ENCODE assay signal across 13 cellular contexts in genomic region chr7:42091461-42092229, GRCh38.
DNase-seq lines count a peak whose midpoint lies in the region; ATAC-seq and TF ChIP-seq lines count a peak whose summit lies in the region.
"Had no signal": no experiment of that assay in that cellular context is flagged by ENCODE, and none has a peak within 500 bp of the region (broad histone marks: within the 10 kb centered on the region; RNA-seq: fewer than 3 reads in every experiment).

No MANE protein-coding gene starts in this region.

- TF ChIP-seq EP300 in upper lobe of left lung (IDR thresholded peaks at IDR 0.05) = no peak

- H3K27ac ChIP-seq in ectodermal cell (ENCODE audit: insufficient read depth, low read depth, low read length, poor library complexity, severe bottlenecking) (peak overlapping the region; percentile 73), lung (ENCODE audit: low read depth in 1 of 2, low read length in 1 of 2) (peak overlapping the region in 1 of 2 donors; percentile 66), upper lobe of left lung (peak overlapping the region; percentile 18 to 78 (median 50))

- no peaks in the 10 kb centered on the region for H3K9me3 ChIP-seq in ectodermal cell (ENCODE audit: control insufficient read depth, low read length)
- H3K9me3 ChIP-seq in lung (ENCODE audit: control insufficient read depth in 2 of 2, insufficient read depth in 1 of 2, low read length in 1 of 2) = no peaks in the 10 kb centered on the region
- H3K9me3 ChIP-seq in upper lobe of left lung = no peaks in the 10 kb centered on the region

- H3K4me1 ChIP-seq in ectodermal cell (ENCODE audit: control insufficient read depth, insufficient read depth, low read length) = peaks cover 54% of the 10 kb centered on the region
- H3K4me1 ChIP-seq in lung (ENCODE audit: control insufficient read depth in 2 of 2, insufficient read depth in 2 of 2, low read length in 2 of 2) = peaks cover 0 to 19% of the 10 kb centered on the region in 2 donors
- H3K4me1 ChIP-seq in upper lobe of left lung = peaks cover 20 to 37% (median 31%) of the 10 kb centered on the region in 4 donors

- TF ChIP-seq CTCF in lung (IDR thresholded peaks at IDR 0.05; ENCODE audit: control extremely low read depth, extremely low read depth) (no peak), upper lobe of left lung (IDR thresholded peaks at IDR 0.05) (no peak)

- 11 to 12% methylated on average over 22 of the region's 22 CpGs for WGBS in ectodermal cell, 2 experiments
- WGBS in lung, 2 donors = 44 to 67% methylated on average over 22 of the region's 22 CpGs
- WGBS in upper lobe of left lung, 2 donors = 41 to 48% methylated on average over 15 to 22 of the region's 22 CpGs

- H3K27me3 ChIP-seq in ectodermal cell (ENCODE audit: control insufficient read depth, insufficient read depth, low read length, poor library complexity, severe bottlenecking) = no peaks in the 10 kb centered on the region
- no peaks in the 10 kb centered on the region for H3K27me3 ChIP-seq in lung (ENCODE audit: control insufficient read depth, insufficient read depth)
- no peaks in the 10 kb centered on the region for H3K27me3 ChIP-seq in upper lobe of left lung

- H3K36me3 ChIP-seq in ectodermal cell (ENCODE audit: control insufficient read depth, insufficient read depth, low read length) = no peaks in the 10 kb centered on the region
- H3K36me3 ChIP-seq in lung (ENCODE audit: control insufficient read depth in 2 of 2, insufficient read depth in 2 of 2, low read length in 2 of 2) = no peaks in the 10 kb centered on the region
- H3K36me3 ChIP-seq in upper lobe of left lung = no peaks in the 10 kb centered on the region

- no peak for TF ChIP-seq POLR2A in upper lobe of left lung (IDR thresholded peaks at IDR 0.05)
- no peak for TF ChIP-seq POLR2A in erythroblast (IDR thresholded peaks at IDR 0.05; ENCODE audit: low read length)

- H3K4me3 ChIP-seq in ectodermal cell (ENCODE audit: insufficient read depth, low read depth, low read length) = no peak overlapping the region
- H3K4me3 ChIP-seq in lung = no peak overlapping the region
- no peak overlapping the region for H3K4me3 ChIP-seq in upper lobe of left lung

- DNase-seq in NCI-H1417 (lab: John Stamatoyannopoulos, UW) (peak in 2 of 3 experiments; percentile 5 to 16), NCI-H1417 treated with DMSO at 0.1 percent for 48 hours (lab: John Stamatoyannopoulos, UW) (no peak), lung (ENCODE audit: low spot score) (peak; percentile 61), upper lobe of left lung (peak in 1 of 2 donors; percentile 70), erythroblast (lab: John Stamatoyannopoulos, UW) (no peak), CD1c-positive myeloid dendritic cell (ENCODE audit: extremely low spot score) (no peak)
- DNase-seq: 8988T, NCI-H345, SW 1271 had no signal

- ATAC-seq in lung (ENCODE audit: insufficient read depth, low FRiP score) (peak; percentile 67), upper lobe of left lung (ENCODE audit: low FRiP score in 2 of 2) (peak; percentile 28 to 76), HG03139 (IDR thresholded peaks at IDR 0.05; ENCODE audit: unreplicated experiment) (no peak)
- ATAC-seq: esophagus mucosa; stimulated activated effector memory CD8-positive, alpha-beta T cell treated with anti-CD3 and anti-CD28 coated beads, Interleukin-12 subunit alpha, Interleukin-12 subunit beta, amount 100 ng/mL, for 72 hours had no signal

Comparison
In these comparisons a context has a peak if more than half of its experiments do, and no peak if none do; other contexts are left out.
1. DNase-seq: peak in NCI-H1417 (2 of 3) and lung (single experiment); none in NCI-H1417 treated with DMSO at 0.1 percent for 48 hours (single experiment), erythroblast (0 of 2) and CD1c-positive myeloid dendritic cell (single experiment).